ENCODE assay signal across 22 cellular contexts in the genomic region with DNA sequence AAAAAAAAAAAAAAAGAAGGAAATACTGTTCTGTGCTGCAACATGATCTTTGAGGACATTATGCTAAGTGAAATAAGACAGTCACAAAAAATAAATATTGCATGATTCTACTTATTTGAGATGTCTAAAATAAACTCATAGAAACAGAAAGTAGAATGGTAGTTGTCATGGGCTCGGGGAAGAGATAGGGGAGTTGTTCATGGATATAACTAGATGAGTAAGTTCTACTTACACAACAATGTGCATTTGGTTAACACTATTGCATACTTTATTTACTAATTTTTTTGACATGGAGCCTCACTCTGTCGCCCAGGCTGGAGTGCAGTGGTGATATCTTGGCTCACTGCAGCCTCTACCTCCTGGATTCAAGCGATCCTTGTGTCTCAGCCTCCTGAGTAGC. TPM values are rescaled to one million over a fixed set of nuclear protein-coding genes. Genes with fewer than 3 reads are reported as not detected.
A peak's percentile ranks its signal among the peaks of the same experiment; 100 is the strongest.
DNase-seq lines count a peak whose midpoint lies in the region; ATAC-seq and TF ChIP-seq lines count a peak whose summit lies in the region.
"Had no signal": no experiment of that assay in that cellular context is flagged by ENCODE, and none has a peak within 500 bp of the region (broad histone marks: within the 10 kb centered on the region; RNA-seq: fewer than 3 reads in every experiment).

No MANE protein-coding gene starts in this region.

- TF ChIP-seq CTCF in CD14-positive monocyte (IDR thresholded peaks at IDR 0.05), result no peak

- ATAC-seq in activated CD4-positive, CD25-positive, alpha-beta regulatory T cell treated with anti-CD3 and anti-CD28 coated beads, Interleukin-2, amount 50 U/mL, for 24 hours, result peak; percentile 45 to 46
- no peak for ATAC-seq in GM19467 (IDR thresholded peaks at IDR 0.05; ENCODE audit: unreplicated experiment)
- ATAC-seq: GM23338, Panc1 had no signal

- no peak for DNase-seq in activated CD4-positive, CD25-positive, alpha-beta regulatory T cell treated with anti-CD3 and anti-CD28 coated beads, Interleukin-2, amount 50 U/mL, for 72 hours
- DNase-seq in CD14-positive monocyte (ENCODE audit: low spot score), result peak; percentile 54
- DNase-seq in MV-4-11 (lab: John Stamatoyannopoulos, UW), result peak; percentile 62
- DNase-seq in fibroblast of gingiva (ENCODE audit: low read depth), result peak; percentile 48
- DNase-seq in stimulated activated CD4-positive, alpha-beta T cell treated with anti-CD3 and anti-CD28 coated beads, Interleukin-4, amount 100 ng/mL, for 1 hour, result no peak
- DNase-seq in NCI-H146 treated with DMSO at 0.1 percent for 48 hours (lab: John Stamatoyannopoulos, UW; ENCODE audit: unreplicated experiment), result no peak
- DNase-seq: CD4-positive, CD25-positive, alpha-beta regulatory T cell; DMS153; DND-41; H9; Kasumi-1; NCI-H1048; NCI-H1417; NCI-H1694 treated with DMSO at 0.1 percent for 48 hours; NCI-H2081; NCI-H2227 treated with DMSO at 0.1 percent for 48 hours; NCI-H526 treated with DMSO at 0.1 percent for 48 hours; SHP77 treated with DMSO at 0.1 percent for 48 hours had no signal

- H3K36me3 Mint-ChIP-seq in CD14-positive monocyte, result peaks cover 17 to 45% of the 10 kb centered on the region in 2 donors

- peaks cover 0 to 3% (median 0%) of the 10 kb centered on the region in 3 donors for H3K27me3 Mint-ChIP-seq in CD14-positive monocyte (ENCODE audit: low read depth in 3 of 3)
- H3K27me3 Mint-ChIP-seq: CD4-positive, CD25-positive, alpha-beta regulatory T cell had no signal

- H3K27ac Mint-ChIP-seq in CD14-positive monocyte, result peak overlapping the region; percentile 73 to 94 (median 87)
- H3K27ac Mint-ChIP-seq: GM23338, H9 had no signal

- intact Hi-C loops in CD14-positive monocyte (cut with micrococcal nuclease), result no loop called here

- no peaks in the 10 kb centered on the region for H3K9me3 Mint-ChIP-seq in CD14-positive monocyte
- H3K9me3 Mint-ChIP-seq: CD4-positive, CD25-positive, alpha-beta regulatory T cell; GM23338 had no signal

- peaks cover 22% of the 10 kb centered on the region for H3K4me1 Mint-ChIP-seq in CD14-positive monocyte
- H3K4me1 Mint-ChIP-seq: GM23338 had no signal

- H3K4me3 Mint-ChIP-seq in CD14-positive monocyte, result peak overlapping the region in 1 of 2 donors; percentile 60
- H3K4me3 Mint-ChIP-seq: GM23338, H9 had no signal

RNA-seq across cellular contexts. Expression of gene MAML1, which starts 15.2 kb away (rescaled TPM):
- polyA plus RNA-seq in CD14-positive monocyte, result 1 to 10 TPM; 2.2 to 2.7 TPM

RNA-seq across cellular contexts. Expression of gene LTC4S, which starts 46.0 kb away (rescaled TPM):
- polyA plus RNA-seq in CD14-positive monocyte, result under 1 TPM; 0.65 to 0.69 TPM

RNA-seq across cellular contexts. Expression of gene CANX, which starts 49.0 kb away (rescaled TPM):
- 100 to 1,000 TPM; 259 to 368 TPM for polyA plus RNA-seq in CD14-positive monocyte

RNA-seq across cellular contexts. Expression of gene MGAT4B, which starts 58.9 kb away (rescaled TPM):
- polyA plus RNA-seq in CD14-positive monocyte, result 10 to 100 TPM; 12.4 to 14.3 TPM

Comparison
In these comparisons a context has a peak if more than half of its experiments do, and no peak if none do; other contexts are left out.
1. DNase-seq: peak in CD14-positive monocyte (single experiment), MV-4-11 (single experiment) and fibroblast of gingiva (single experiment); none in activated CD4-positive, CD25-positive, alpha-beta regulatory T cell treated with anti-CD3 and anti-CD28 coated beads, Interleukin-2, amount 50 U/mL, for 72 hours (single experiment), stimulated activated CD4-positive, alpha-beta T cell treated with anti-CD3 and anti-CD28 coated beads, Interleukin-4, amount 100 ng/mL, for 1 hour (single experiment) and NCI-H146 treated with DMSO at 0.1 percent for 48 hours (single experiment).